ENCODE assay signal across 1 cellular context in the genomic region with DNA sequence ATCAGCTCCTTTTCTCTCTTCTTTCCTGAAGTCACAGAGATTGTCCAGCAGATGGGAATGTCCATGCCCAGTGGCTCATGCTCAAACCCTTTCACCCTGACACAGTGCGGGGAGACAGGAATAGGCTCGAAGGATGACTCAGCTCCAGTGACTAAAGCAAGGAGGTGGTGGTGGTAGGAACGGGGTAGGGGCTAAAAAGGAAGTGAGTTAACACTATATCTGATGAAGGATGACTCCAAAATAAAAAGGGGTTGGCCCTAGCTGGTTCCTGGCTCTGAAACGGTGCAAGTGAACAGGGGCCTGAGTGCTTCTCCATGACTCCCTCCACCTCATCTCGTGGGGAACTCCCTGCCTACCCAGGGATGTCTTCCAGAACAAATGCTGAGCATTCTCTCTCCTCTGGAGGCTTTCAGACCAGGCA.
TF ChIP-seq lines count a peak whose summit lies in the region.

No MANE protein-coding gene starts in this region.

TF ChIP-seq in IMR-90, 13 proteins besides CTCF, POLR2A, EP300 and RAD21 (continued from another document):
- TF ChIP-seq, protein P1, sequence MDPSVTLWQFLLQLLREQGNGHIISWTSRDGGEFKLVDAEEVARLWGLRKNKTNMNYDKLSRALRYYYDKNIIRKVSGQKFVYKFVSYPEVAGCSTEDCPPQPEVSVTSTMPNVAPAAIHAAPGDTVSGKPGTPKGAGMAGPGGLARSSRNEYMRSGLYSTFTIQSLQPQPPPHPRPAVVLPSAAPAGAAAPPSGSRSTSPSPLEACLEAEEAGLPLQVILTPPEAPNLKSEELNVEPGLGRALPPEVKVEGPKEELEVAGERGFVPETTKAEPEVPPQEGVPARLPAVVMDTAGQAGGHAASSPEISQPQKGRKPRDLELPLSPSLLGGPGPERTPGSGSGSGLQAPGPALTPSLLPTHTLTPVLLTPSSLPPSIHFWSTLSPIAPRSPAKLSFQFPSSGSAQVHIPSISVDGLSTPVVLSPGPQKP (IDR thresholded peaks at IDR 0.05; ENCODE audit: borderline replicate concordance, low read depth, low read length), result no peak
- TF ChIP-seq MAFK (IDR thresholded peaks at IDR 0.05; ENCODE audit: low read depth, low read length) (no peak), RFX5 (IDR thresholded peaks at IDR 0.05; ENCODE audit: low read depth, low read length) (no peak)
